9 cellular contexts compared by ENCODE assay signal in the genomic region with DNA sequence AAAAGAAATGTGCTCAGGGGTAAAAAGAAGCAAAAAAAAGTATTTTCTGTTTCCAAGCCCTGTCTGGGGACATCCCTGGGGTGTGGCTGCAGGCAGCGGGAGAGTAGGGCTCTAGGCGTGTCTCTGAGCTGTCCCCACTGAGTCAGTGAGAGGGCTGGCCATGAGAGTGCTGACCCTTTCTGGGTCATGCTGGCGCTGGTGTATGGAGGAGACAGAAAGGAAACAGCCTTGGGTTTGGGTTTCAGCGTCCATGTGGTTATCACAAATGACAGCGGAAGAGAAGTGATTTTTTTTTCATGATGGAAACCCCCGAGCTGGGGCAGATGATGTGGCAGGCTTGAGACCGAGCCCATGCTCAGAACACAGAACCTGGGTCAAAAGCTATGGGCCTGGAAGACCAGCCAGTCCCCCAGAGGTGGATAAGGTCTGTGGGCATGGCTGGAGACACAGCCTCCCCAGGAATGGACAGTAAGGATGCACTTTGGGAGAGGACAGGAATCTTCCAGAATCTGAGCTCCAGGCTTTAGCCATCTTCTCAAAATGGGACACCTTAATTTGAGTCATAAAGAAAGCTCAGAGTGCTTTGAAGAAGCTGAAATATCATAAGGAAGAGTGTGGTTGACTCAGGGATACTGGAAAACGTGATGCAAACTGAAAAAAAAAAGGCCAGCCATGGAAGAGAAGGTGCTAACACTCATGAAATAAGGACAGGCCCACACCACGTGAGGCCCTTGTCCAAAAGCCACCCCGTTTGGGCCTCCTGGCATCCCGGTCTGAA. TPM values are rescaled to one million over a fixed set of nuclear protein-coding genes. Genes with fewer than 3 reads are reported as not detected.
DNase-seq lines count a peak whose midpoint lies in the region; ATAC-seq lines count a peak whose summit lies in the region.
"Had no signal": no experiment of that assay in that cellular context is flagged by ENCODE, and none has a peak within 500 bp of the region (broad histone marks: within the 10 kb centered on the region; RNA-seq: fewer than 3 reads in every experiment).

No MANE protein-coding gene starts in this region.

- 51 to 73% (median 51%) methylated on average over 11 of the region's 11 CpGs for WGBS in adipose tissue, 3 donors

- ATAC-seq in HG03571 (IDR thresholded peaks at IDR 0.05; ENCODE audit: unreplicated experiment) (peak; percentile 50), HG03025 (IDR thresholded peaks at IDR 0.05; ENCODE audit: low FRiP score, unreplicated experiment) (no peak)
- ATAC-seq in natural killer cell treated with Interleukin-12 subunit alpha and Interleukin-12 subunit beta and Interleukin-15 and Interleukin-18, amount 100 ng/mL, for 72 hours: peak; percentile 95 to 98

- peaks cover 37 to 40% of the 10 kb centered on the region in 2 donors for H3K4me1 Mint-ChIP-seq in natural killer cell treated with Interleukin-12 subunit alpha and Interleukin-12 subunit beta and Interleukin-15 and Interleukin-18, amount 100 ng/mL, for 72 hours (ENCODE audit: low read depth in 2 of 2)

- H3K27ac ChIP-seq in adipose tissue (ENCODE audit: low read depth, low read length): peak overlapping the region; percentile 62

- DNase-seq in GM04504 (ENCODE audit: low read depth) (peak; percentile 59), 8988T (no peak), cerebellar cortex (ENCODE audit: low spot score) (no peak), ecto neural progenitor cell (ENCODE audit: low spot score) (no peak)
- peak; percentile 88 for DNase-seq in natural killer cell treated with Interleukin-12 subunit alpha and Interleukin-12 subunit beta and Interleukin-15 and Interleukin-18, amount 100 ng/mL, for 72 hours (ENCODE audit: low spot score)

- no peaks in the 10 kb centered on the region for H3K36me3 Mint-ChIP-seq in natural killer cell treated with Interleukin-12 subunit alpha and Interleukin-12 subunit beta and Interleukin-15 and Interleukin-18, amount 100 ng/mL, for 72 hours
- H3K36me3 Mint-ChIP-seq: brain had no signal

- H3K27ac Mint-ChIP-seq in natural killer cell treated with Interleukin-12 subunit alpha and Interleukin-12 subunit beta and Interleukin-15 and Interleukin-18, amount 100 ng/mL, for 72 hours: peak overlapping the region; percentile 88 to 97

- peak overlapping the region; percentile 87 for H3K4me3 Mint-ChIP-seq in natural killer cell treated with Interleukin-12 subunit alpha and Interleukin-12 subunit beta and Interleukin-15 and Interleukin-18, amount 100 ng/mL, for 72 hours

- H3K27me3 Mint-ChIP-seq in natural killer cell treated with Interleukin-12 subunit alpha and Interleukin-12 subunit beta and Interleukin-15 and Interleukin-18, amount 100 ng/mL, for 72 hours: no peaks in the 10 kb centered on the region

- H3K9me3 Mint-ChIP-seq in natural killer cell treated with Interleukin-12 subunit alpha and Interleukin-12 subunit beta and Interleukin-15 and Interleukin-18, amount 100 ng/mL, for 72 hours: no peaks in the 10 kb centered on the region
- H3K9me3 Mint-ChIP-seq: brain had no signal

RNA-seq across cellular contexts. Expression of a gene that starts 36.2 kb away (rescaled TPM):
- polyA plus RNA-seq in adipose tissue: 10 to 100 TPM in 2 of 3 donors, 1 to 10 TPM in 1; 1.7 to 27.8 (median 24.5) TPM
- total RNA-seq in natural killer cell treated with Interleukin-12 subunit alpha and Interleukin-12 subunit beta and Interleukin-15 and Interleukin-18, amount 100 ng/mL, for 72 hours: 10 to 100 TPM; 46.9 to 62.4 TPM

RNA-seq across cellular contexts. Expression of a gene that starts 54.6 kb away (rescaled TPM):
- 10 to 100 TPM; 19.8 to 41.1 (median 38.3) TPM for polyA plus RNA-seq in adipose tissue
- total RNA-seq in natural killer cell treated with Interleukin-12 subunit alpha and Interleukin-12 subunit beta and Interleukin-15 and Interleukin-18, amount 100 ng/mL, for 72 hours: 10 to 100 TPM; 35.5 to 36.1 TPM

Comparison
In these comparisons a context has a peak if more than half of its experiments do, and no peak if none do; other contexts are left out.
1. DNase-seq: peak in GM04504 (single experiment) and natural killer cell treated with Interleukin-12 subunit alpha and Interleukin-12 subunit beta and Interleukin-15 and Interleukin-18, amount 100 ng/mL, for 72 hours (single experiment); none in 8988T (single experiment), cerebellar cortex (single experiment) and ecto neural progenitor cell (single experiment).